ENCODE assay signal across 8 cellular contexts in genomic region chr15:69160141-69160975, GRCh38. TPM values are rescaled to one million over a fixed set of nuclear protein-coding genes. Genes with fewer than 3 reads are reported as not detected.
DNase-seq lines count a peak whose midpoint lies in the region; ATAC-seq and TF ChIP-seq lines count a peak whose summit lies in the region.

Gene GLCE, plus strand, starts transcription at chr15:69160635. Its CDS starts 95,172 bp downstream, at chr15:69255807.

- peak within 1 kb of the TSS; percentile 62 for H3K4me3 ChIP-seq in AG09309 (ENCODE audit: control insufficient read depth, low read depth, low read length)
- H3K4me3 ChIP-seq in spleen, result peak within 1 kb of the TSS; percentile 70 to 93 (median 90)

- no peaks in the 10 kb centered on the region for H3K9me3 ChIP-seq in spleen

- peak; percentile 75 for DNase-seq in AG09309 (ENCODE audit: low read depth)
- DNase-seq in NCI-H345 treated with DMSO at 0.1 percent for 48 hours (lab: John Stamatoyannopoulos, UW; ENCODE audit: unreplicated experiment), result peak; percentile 66
- DNase-seq in activated CD4-positive, CD25-positive, alpha-beta regulatory T cell treated with anti-CD3 and anti-CD28 coated beads, Interleukin-2, amount 50 U/mL, for 16 hours (ENCODE audit: low read depth, low spot score), result peak; percentile 78
- peak; percentile 99 for DNase-seq in cerebellar cortex (ENCODE audit: low spot score)
- DNase-seq in iris pigment epithelial cell (ENCODE audit: low read depth), result peak; percentile 97
- DNase-seq in spleen, result peak; percentile 98

- peaks cover 0 to 23% (median 13%) of the 10 kb centered on the region in 6 donors for H3K4me1 ChIP-seq in spleen

- peaks cover 0 to 4% (median 0%) of the 10 kb centered on the region in 7 donors for H3K27me3 ChIP-seq in spleen (replicated peaks in 1 of 7)

- peak in 2 of 3 donors; percentile 50 to 61 for TF ChIP-seq POLR2A in spleen (IDR thresholded peaks at IDR 0.05)

- no peaks in the 10 kb centered on the region for H3K36me3 ChIP-seq in spleen

- H3K27ac ChIP-seq in spleen, result peak within 1 kb of the TSS; percentile 44 to 86 (median 79)

- 1% methylated on average over 32 to 75 of the region's 75 CpGs for WGBS in spleen, 5 donors

- TF ChIP-seq CTCF in AG09309 (IDR thresholded peaks at IDR 0.05; ENCODE audit: control insufficient read depth, insufficient read depth, low read depth, low read length, missing control alignments) (no peak), spleen (IDR thresholded peaks at IDR 0.05 in 8 of 11, conservative IDR thresholded peaks at IDR 0.05 in 3 of 11) (peak in 4 of 11 experiments; percentile 22 to 51 (median 34))

- ATAC-seq in GM19025 (IDR thresholded peaks at IDR 0.05; ENCODE audit: low read depth, unreplicated experiment) (peak; percentile 98), HG03280 (IDR thresholded peaks at IDR 0.05; ENCODE audit: unreplicated experiment) (peak; percentile 97)

- intact Hi-C loops in spleen (cut with DNase I; ENCODE audit: low total_unique reads), result no loop called here

RNA-seq across cellular contexts. Expression of gene GLCE, which starts in this region (rescaled TPM):
- 10 to 100 TPM in 4 of 7 donors, 1 to 10 TPM in 3; 5.4 to 13.3 (median 11.1) TPM for total RNA-seq in spleen
- 1 to 10 TPM; 2.8 to 4.5 (median 3.9) TPM for polyA plus RNA-seq in spleen

Comparison
In these comparisons a context has a peak if more than half of its experiments do, and no peak if none do; other contexts are left out.
1. Peak in every context shown above with its lines: DNase-seq, ATAC-seq, H3K4me3 ChIP-seq and H3K27ac ChIP-seq.